Comparison of ENCODE assay signal across 18 cellular contexts in the genomic region with DNA sequence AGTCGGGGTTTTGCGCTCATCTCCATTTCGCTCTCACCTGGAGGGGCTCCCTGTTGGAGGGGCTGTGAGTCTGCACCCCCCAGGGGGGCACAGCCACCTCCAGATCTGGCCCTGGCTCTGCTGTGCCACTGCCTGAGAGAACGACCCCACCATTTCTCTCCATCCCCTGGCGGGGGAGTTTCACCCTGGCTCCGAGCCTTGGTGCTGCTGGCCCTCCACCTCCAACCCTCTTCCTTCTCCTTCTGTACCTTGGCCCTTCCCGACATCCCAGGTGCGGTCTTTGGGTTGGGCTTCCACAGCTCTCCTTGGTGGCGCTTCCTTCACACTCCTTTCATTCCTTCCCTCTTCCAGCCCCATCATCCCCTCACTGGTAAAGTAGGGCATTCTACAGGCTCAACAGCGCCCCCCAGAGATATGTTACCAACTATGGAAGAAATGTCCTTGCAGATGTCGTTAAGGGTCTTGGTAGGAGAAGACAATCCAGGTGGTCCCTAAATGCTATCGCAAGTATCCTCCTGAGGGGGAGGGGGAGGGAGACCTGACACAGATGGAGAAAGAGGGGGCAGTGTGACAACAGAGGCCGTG. TPM values are rescaled to one million over a fixed set of nuclear protein-coding genes. Genes with fewer than 3 reads are reported as not detected.
DNase-seq lines count a peak whose midpoint lies in the region; ATAC-seq, FAIRE-seq and TF ChIP-seq lines count a peak whose summit lies in the region.
"Had no signal": no experiment of that assay in that cellular context is flagged by ENCODE, and none has a peak within 500 bp of the region (broad histone marks: within the 10 kb centered on the region; RNA-seq: fewer than 3 reads in every experiment).

No MANE protein-coding gene starts in this region.

- TF ChIP-seq CTCF in D721Med (IDR thresholded peaks at IDR 0.05; ENCODE audit: insufficient read depth, missing control alignments) (peak; percentile 14), HEK293 (tag by site-specific recombination; IDR thresholded peaks at IDR 0.05) (no peak), astrocyte of the cerebellum (IDR thresholded peaks at IDR 0.05; ENCODE audit: low read depth, low read length, missing control alignments) (peak; percentile 13), keratinocyte (optimal IDR thresholded peaks at IDR 0.05 in 1 of 3, IDR thresholded peaks at IDR 0.05 in 1 of 3, conservative IDR thresholded peaks at IDR 0.05 in 1 of 3; ENCODE audit: extremely low read depth in 1 of 3, insufficient read depth in 2 of 3, low read length in 3 of 3) (peak; percentile 12 to 17 (median 17))

- no peak overlapping the region for H3K4me2 ChIP-seq in keratinocyte (ENCODE audit: control insufficient read depth, extremely low read depth, insufficient read depth, low read depth, low read length)

- H3K27me3 ChIP-seq in keratinocyte (ENCODE audit: control insufficient read depth, extremely low read depth, insufficient read depth, low read length): no peaks in the 10 kb centered on the region
- H3K27me3 ChIP-seq: gastrocnemius medialis had no signal

- POLR2A ChIA-PET in HEK293 (lab: Yijun Ruan, JAX): no interaction called here

- H3K9ac ChIP-seq in keratinocyte (ENCODE audit: control insufficient read depth, extremely low read depth, insufficient read depth, low read length): no peak overlapping the region

- dilution Hi-C loops in keratinocyte (cut with MboI; ENCODE audit: extremely low pct_ligation_motif_present, low sequenced_read_pairs): no loop called here

- H4K20me1 ChIP-seq in keratinocyte (ENCODE audit: control insufficient read depth, extremely low read depth, insufficient read depth, low read length): no peaks in the 10 kb centered on the region

- H3K27ac ChIP-seq in HEK293 (ENCODE audit: extremely low read depth, low read depth, low read length) (no peak overlapping the region), keratinocyte (ENCODE audit: control insufficient read depth, insufficient read depth, low read length) (no peak overlapping the region)
- H3K27ac ChIP-seq: gastrocnemius medialis had no signal

- no peaks in the 10 kb centered on the region for H3K9me1 ChIP-seq in keratinocyte (ENCODE audit: control insufficient read depth, extremely low read depth, insufficient read depth, low read length)

- H2AFZ ChIP-seq in keratinocyte (ENCODE audit: control insufficient read depth, low read length): no peak overlapping the region

- no peak overlapping the region for H3K27ac Mint-ChIP-seq in stimulated activated naive B cell treated with anti-CD40 and anti-IgM and Interleukin-4, amounts not matched to agents 10 μg/mL and 1 μg/mL and 100 μg/mL, for 72 hours
- H3K27ac Mint-ChIP-seq: type B pancreatic cell had no signal

- no peaks in the 10 kb centered on the region for H3K4me1 Mint-ChIP-seq in stimulated activated naive B cell treated with anti-CD40 and anti-IgM and Interleukin-4, amounts not matched to agents 10 μg/mL and 1 μg/mL and 100 μg/mL, for 72 hours

- ATAC-seq in HG03039 (IDR thresholded peaks at IDR 0.05; ENCODE audit: unreplicated experiment): no peak
- ATAC-seq in stimulated activated naive B cell treated with anti-CD40 and anti-IgM and Interleukin-4, amounts not matched to agents 10 μg/mL and 1 μg/mL and 100 μg/mL, for 72 hours (replicated peaks): no peak
- ATAC-seq: activated T-cell treated with anti-CD3 and anti-CD28 coated beads, Interleukin-2, amount 50 U/mL, for 4 hours; gastrocnemius medialis; Right ventricle myocardium inferior had no signal

- no peak for DNase-seq in D721Med (ENCODE audit: insufficient read length, low spot score)
- DNase-seq in astrocyte of the cerebellum (ENCODE audit: low read depth): no peak
- no peak for DNase-seq in keratinocyte (ENCODE audit: low read depth, low spot score)
- DNase-seq in SW 1271 (lab: John Stamatoyannopoulos, UW): no peak
- DNase-seq in stimulated activated naive B cell treated with anti-CD40 and anti-IgM and Interleukin-4, amounts not matched to agents 10 μg/mL and 1 μg/mL and 100 μg/mL, for 72 hours: no peak
- DNase-seq in kidney glomerular epithelial cell (lab: John Stamatoyannopoulos, UW): no peak
- DNase-seq: activated T-cell treated with anti-CD3 and anti-CD28 coated beads, Interleukin-2, amount 50 U/mL, for 4 hours; cerebellar nuclear complex; gastrocnemius medialis; kidney; NCI-H2081 treated with DMSO at 0.1 percent for 48 hours; stimulated activated CD4-positive, alpha-beta T cell treated with anti-CD3 and anti-CD28 coated beads, Interleukin-4, amount 100 ng/mL, for 4 hours; T-helper 9 cell had no signal

- FAIRE-seq in D721Med (lab: Jason Lieb, UNC) (no peak), keratinocyte (lab: Jason Lieb, UNC) (no peak)
- FAIRE-seq: endothelial cell of umbilical vein, kidney had no signal

- no peaks in the 10 kb centered on the region for H3K27me3 Mint-ChIP-seq in stimulated activated naive B cell treated with anti-CD40 and anti-IgM and Interleukin-4, amounts not matched to agents 10 μg/mL and 1 μg/mL and 100 μg/mL, for 72 hours
- H3K27me3 Mint-ChIP-seq: type B pancreatic cell had no signal

- H3K4me1 ChIP-seq in HEK293 (ENCODE audit: control insufficient read depth, insufficient read depth, low read length) (no peaks in the 10 kb centered on the region), keratinocyte (ENCODE audit: control insufficient read depth, extremely low read depth, insufficient read depth, low read length) (peaks cover 13% of the 10 kb centered on the region)
- H3K4me1 ChIP-seq: gastrocnemius medialis had no signal

- H3K79me2 ChIP-seq in keratinocyte (ENCODE audit: control insufficient read depth, insufficient read depth, low read length): no peaks in the 10 kb centered on the region

- in situ Hi-C loops in astrocyte of the cerebellum (cut with HindIII; ENCODE audit: low sequenced_read_pairs): no loop called here

- H3K4me3 Mint-ChIP-seq in stimulated activated naive B cell treated with anti-CD40 and anti-IgM and Interleukin-4, amounts not matched to agents 10 μg/mL and 1 μg/mL and 100 μg/mL, for 72 hours: no peak overlapping the region
- H3K4me3 Mint-ChIP-seq: activated T-cell treated with anti-CD3 and anti-CD28 coated beads, Interleukin-2, amount 50 U/mL, for 4 hours; type B pancreatic cell had no signal

- H3K9me3 Mint-ChIP-seq in stimulated activated naive B cell treated with anti-CD40 and anti-IgM and Interleukin-4, amounts not matched to agents 10 μg/mL and 1 μg/mL and 100 μg/mL, for 72 hours: no peaks in the 10 kb centered on the region
- H3K9me3 Mint-ChIP-seq: activated T-cell treated with anti-CD3 and anti-CD28 coated beads, Interleukin-2, amount 50 U/mL, for 4 hours; type B pancreatic cell had no signal

- H3K36me3 ChIP-seq in HEK293 (ENCODE audit: control insufficient read depth in 2 of 2, insufficient read depth in 1 of 2, low read length in 2 of 2) (no peaks in the 10 kb centered on the region), keratinocyte (ENCODE audit: control insufficient read depth in 2 of 2, extremely low read depth in 1 of 2, insufficient read depth in 2 of 2, low read length in 2 of 2) (no peaks in the 10 kb centered on the region)
- H3K36me3 ChIP-seq: gastrocnemius medialis had no signal

- H3K36me3 Mint-ChIP-seq in stimulated activated naive B cell treated with anti-CD40 and anti-IgM and Interleukin-4, amounts not matched to agents 10 μg/mL and 1 μg/mL and 100 μg/mL, for 72 hours: no peaks in the 10 kb centered on the region
- H3K36me3 Mint-ChIP-seq: type B pancreatic cell had no signal

- CTCF ChIA-PET in HEK293 (lab: Yijun Ruan, JAX): interaction anchor here (0.6 to 0.8 kb wide), 4 partner anchors 25 to 250 kb away, joined by 3 to 4 read pairs (median 4); no protein-coding TSS in a partner anchor

- H3K4me3 ChIP-seq in HEK293 (ENCODE audit: low read depth, low read length) (no peak overlapping the region), astrocyte of the cerebellum (ENCODE audit: low read depth, low read length) (no peak overlapping the region), keratinocyte (ENCODE audit: control insufficient read depth in 2 of 3, extremely low read depth in 1 of 3, insufficient read depth in 2 of 3, low read depth in 1 of 3, low read length in 3 of 3) (no peak overlapping the region)
- H3K4me3 ChIP-seq: gastrocnemius medialis had no signal

- H3K9me3 ChIP-seq in HEK293 (ENCODE audit: control insufficient read depth, insufficient read depth, low read depth, low read length) (no peaks in the 10 kb centered on the region), keratinocyte (ENCODE audit: control insufficient read depth, low read depth, low read length) (no peaks in the 10 kb centered on the region)
- H3K9me3 ChIP-seq: gastrocnemius medialis had no signal

TF ChIP-seq in HEK293, 187 proteins besides CTCF, POLR2A, EP300 and RAD21 (continues in another document):
- TF ChIP-seq ZNF335 (tag by site-specific recombination; conservative IDR thresholded peaks at IDR 0.05) (no peak), ZNF654 (tag by site-specific recombination; IDR thresholded peaks at IDR 0.05; ENCODE audit: low read depth) (peak; percentile 20; the same call in 1 of the 2 replicates), TRIM28 (IDR thresholded peaks at IDR 0.05; ENCODE audit: borderline replicate concordance, low read length) (no peak)

RNA-seq across cellular contexts. Expression of gene SERPINA2, which starts 5.6 kb away (rescaled TPM):
- polyA plus RNA-seq in keratinocyte: not detected in 3 replicates
- not detected for polyA plus RNA-seq in keratinocyte (2011; ENCODE audit: low read depth)
- not detected in 2 replicates for polyA plus RNA-seq in keratinocyte (2011; cell fraction: cytosol; rRNA removed)
- polyA plus RNA-seq in keratinocyte (2011; cell fraction: nucleus; rRNA removed): not detected in 2 replicates
- polyA plus RNA-seq in keratinocyte (2012; ENCODE audit: low replicate concordance): not detected in 2 replicates
- polyA minus RNA-seq in keratinocyte: not detected in 3 replicates
- not detected for polyA minus RNA-seq in keratinocyte (2011; cell fraction: cytosol; rRNA and poly(A)+ RNA removed)
- polyA minus RNA-seq in keratinocyte (2011; cell fraction: nucleus; rRNA and poly(A)+ RNA removed): not detected in 2 replicates
- polyA plus RNA-seq: endothelial cell of umbilical vein had no signal

RNA-seq across cellular contexts. Expression of gene SERPINA1, which starts 16.3 kb away (rescaled TPM):
- 0.48 to 0.71 TPM (median 0.52 TPM) in 3 replicates for polyA plus RNA-seq in keratinocyte
- 0.99 TPM for polyA plus RNA-seq in keratinocyte (2011; ENCODE audit: low read depth)
- 0.46 and 0.56 TPM in 2 replicates for polyA plus RNA-seq in keratinocyte (2011; cell fraction: cytosol; rRNA removed)
- polyA plus RNA-seq in keratinocyte (2011; cell fraction: nucleus; rRNA removed): 0.31 and 0.57 TPM in 2 replicates
- 0.38 and 0.96 TPM in 2 replicates for polyA plus RNA-seq in keratinocyte (2012; ENCODE audit: low replicate concordance)
- polyA minus RNA-seq in keratinocyte: 0.69 to 9.1 TPM (median 1.8 TPM) in 3 replicates
- polyA minus RNA-seq in keratinocyte (2011; cell fraction: cytosol; rRNA and poly(A)+ RNA removed): not detected
- not detected in 2 replicates for polyA minus RNA-seq in keratinocyte (2011; cell fraction: nucleus; rRNA and poly(A)+ RNA removed)
- polyA plus RNA-seq: endothelial cell of umbilical vein had no signal

RNA-seq across cellular contexts. Expression of gene SERPINA6, which starts 49.0 kb away (rescaled TPM):
- 0.18 TPM in 1 of 3 replicates, not detected in the others for polyA plus RNA-seq in keratinocyte
- not detected for polyA plus RNA-seq in keratinocyte (2011; ENCODE audit: low read depth)
- 0.08 TPM in 1 of 2 replicates, not detected in the other for polyA plus RNA-seq in keratinocyte (2011; cell fraction: cytosol; rRNA removed)
- 0.09 TPM in 1 of 2 replicates, not detected in the other for polyA plus RNA-seq in keratinocyte (2011; cell fraction: nucleus; rRNA removed)
- polyA plus RNA-seq in keratinocyte (2012; ENCODE audit: low replicate concordance): 0.10 TPM in 1 of 2 replicates, not detected in the other
- polyA minus RNA-seq in keratinocyte: not detected in 3 replicates
- not detected for polyA minus RNA-seq in keratinocyte (2011; cell fraction: cytosol; rRNA and poly(A)+ RNA removed)
- not detected in 2 replicates for polyA minus RNA-seq in keratinocyte (2011; cell fraction: nucleus; rRNA and poly(A)+ RNA removed)
- polyA plus RNA-seq: endothelial cell of umbilical vein had no signal
